In genomic region chr4:119240128-119240527, GRCh38 we compare ENCODE assay signal across 27 cellular contexts.
"Had no signal": no experiment of that assay in that cellular context is flagged by ENCODE, and none has a peak within 500 bp of the region (broad histone marks: within the 10 kb centered on the region; RNA-seq: fewer than 3 reads in every experiment).

No MANE protein-coding gene starts in this region.

- H3K4me3 Mint-ChIP-seq: activated B cell treated with CpG ODN at 0.5 μM for 24 hours; activated CD8-positive, alpha-beta T cell treated with anti-CD3 and anti-CD28 coated beads for 36 hours; activated naive CD4-positive, alpha-beta T cell treated with anti-CD3 and anti-CD28 coated beads for 36 hours; activated naive CD4-positive, alpha-beta T cell treated with anti-CD3 and anti-CD28 coated beads, Interleukin-2, amount 50 U/mL, for 24 hours; activated naive CD8-positive, alpha-beta T cell treated with anti-CD3 and anti-CD28 coated beads for 36 hours; activated naive CD8-positive, alpha-beta T cell treated with anti-CD3 and anti-CD28 coated beads, Interleukin-2, amount 50 U/mL, for 24 hours; activated T-cell treated with anti-CD3 and anti-CD28 coated beads, Interleukin-2, amount 50 U/mL, for 4 hours; activated T-helper 1 cell treated with anti-CD3 and anti-CD28 coated beads, Interleukin-12 subunit alpha, Interleukin-12 subunit beta, Interleukin-2, Interleukin-4 antibody, amounts not matched to agents 30 ng/mL and 10 ng/mL and 1 ng/mL, durations not matched to agents 14 hours and 24 hours and 36 hours; endodermal cell had no signal

- H3K4me1 ChIP-seq: colonic mucosa had no signal

- H3K36me3 ChIP-seq: colonic mucosa had no signal

- ATAC-seq: activated CD4-positive, CD25-positive, alpha-beta regulatory T cell treated with anti-CD3 and anti-CD28 coated beads, Interleukin-2, amount 50 U/mL, for 24 hours; activated CD8-positive, alpha-beta T cell treated with anti-CD3 and anti-CD28 coated beads for 36 hours; activated naive CD8-positive, alpha-beta T cell treated with anti-CD3 and anti-CD28 coated beads, Interleukin-2, amount 50 U/mL, for 24 hours; activated T-cell treated with anti-CD3 and anti-CD28 coated beads, Interleukin-2, amount 50 U/mL, for 4 hours; body of pancreas; foreskin keratinocyte; gastroesophageal sphincter had no signal

- H3K27me3 Mint-ChIP-seq: activated B cell treated with CpG ODN at 0.5 μM for 24 hours; activated CD8-positive, alpha-beta T cell treated with anti-CD3 and anti-CD28 coated beads for 36 hours; activated naive CD4-positive, alpha-beta T cell treated with anti-CD3 and anti-CD28 coated beads, Interleukin-2, amount 50 U/mL, for 24 hours; activated naive CD8-positive, alpha-beta T cell treated with anti-CD3 and anti-CD28 coated beads for 36 hours; activated naive CD8-positive, alpha-beta T cell treated with anti-CD3 and anti-CD28 coated beads, Interleukin-2, amount 50 U/mL, for 24 hours had no signal

- H3K9me3 ChIP-seq: adrenal gland, body of pancreas, colonic mucosa, esophagus muscularis mucosa, gastroesophageal sphincter had no signal

- H3K27ac ChIP-seq: adrenal gland, body of pancreas, colonic mucosa, esophagus muscularis mucosa, foreskin keratinocyte, gastroesophageal sphincter had no signal

- H3K27me3 ChIP-seq: adrenal gland, body of pancreas, colonic mucosa, esophagus muscularis mucosa, foreskin keratinocyte, gastroesophageal sphincter had no signal

- H3K27ac Mint-ChIP-seq: activated B cell treated with CpG ODN at 0.5 μM for 24 hours; activated CD8-positive, alpha-beta T cell treated with anti-CD3 and anti-CD28 coated beads for 36 hours; activated naive CD4-positive, alpha-beta T cell treated with anti-CD3 and anti-CD28 coated beads for 36 hours; activated naive CD4-positive, alpha-beta T cell treated with anti-CD3 and anti-CD28 coated beads, Interleukin-2, amount 50 U/mL, for 24 hours; activated naive CD8-positive, alpha-beta T cell treated with anti-CD3 and anti-CD28 coated beads for 36 hours; activated naive CD8-positive, alpha-beta T cell treated with anti-CD3 and anti-CD28 coated beads, Interleukin-2, amount 50 U/mL, for 24 hours; activated T-helper 1 cell treated with anti-CD3 and anti-CD28 coated beads, Interleukin-12 subunit alpha, Interleukin-12 subunit beta, Interleukin-2, Interleukin-4 antibody, amounts not matched to agents 30 ng/mL and 10 ng/mL and 1 ng/mL, durations not matched to agents 14 hours and 24 hours and 36 hours; activated T-helper 2 cell treated with anti-CD3 and anti-CD28 coated beads, Interferon-gamma antibody, Interleukin-2, Interleukin-4, amounts not matched to agents 10 μg/mL and 5 μg/mL and 100 μg/mL, durations not matched to agents 14 hours and 24 hours and 36 hours; endodermal cell had no signal

- DNase-seq: activated B cell treated with CpG ODN at 0.5 μM for 24 hours; activated CD4-positive, alpha-beta T cell treated with anti-CD3 and anti-CD28 coated beads for 48 hours; activated CD4-positive, alpha-beta T cell treated with anti-CD3 and anti-CD28 coated beads, Interleukin-2, amount 50 U/mL, for 1 hour; activated CD4-positive, alpha-beta T cell treated with anti-CD3 and anti-CD28 coated beads, Interleukin-2, amount 50 U/mL, for 48 hours; activated CD8-positive, alpha-beta memory T cell treated with anti-CD3 and anti-CD28 coated beads for 24 hours; activated CD8-positive, alpha-beta T cell treated with anti-CD3 and anti-CD28 coated beads for 36 hours; activated effector memory CD4-positive, alpha-beta T cell treated with anti-CD3 and anti-CD28 coated beads, Interleukin-2, amount 50 U/mL, for 16 hours; activated naive CD4-positive, alpha-beta T cell treated with anti-CD3 and anti-CD28 coated beads for 36 hours; activated naive CD8-positive, alpha-beta T cell treated with anti-CD3 and anti-CD28 coated beads for 36 hours; activated naive CD8-positive, alpha-beta T cell treated with anti-CD3 and anti-CD28 coated beads, Interleukin-2, amount 50 U/mL, for 24 hours; activated T-cell treated with anti-CD3 and anti-CD28 coated beads, Interleukin-2, amount 50 U/mL, for 4 hours; adrenal gland; amygdala; aorta; body of pancreas; caudate nucleus; colonic mucosa; effector memory CD4-positive, alpha-beta T cell; endodermal cell; foreskin keratinocyte; T-helper 2 cell had no signal

- H3K9me3 Mint-ChIP-seq: activated B cell treated with CpG ODN at 0.5 μM for 24 hours; activated CD8-positive, alpha-beta T cell treated with anti-CD3 and anti-CD28 coated beads for 36 hours; activated naive CD4-positive, alpha-beta T cell treated with anti-CD3 and anti-CD28 coated beads for 36 hours; activated naive CD4-positive, alpha-beta T cell treated with anti-CD3 and anti-CD28 coated beads, Interleukin-2, amount 50 U/mL, for 24 hours; activated naive CD8-positive, alpha-beta T cell treated with anti-CD3 and anti-CD28 coated beads for 36 hours; activated naive CD8-positive, alpha-beta T cell treated with anti-CD3 and anti-CD28 coated beads, Interleukin-2, amount 50 U/mL, for 24 hours; activated T-cell treated with anti-CD3 and anti-CD28 coated beads, Interleukin-2, amount 50 U/mL, for 4 hours; activated T-helper 1 cell treated with anti-CD3 and anti-CD28 coated beads, Interleukin-12 subunit alpha, Interleukin-12 subunit beta, Interleukin-2, Interleukin-4 antibody, amounts not matched to agents 30 ng/mL and 10 ng/mL and 1 ng/mL, durations not matched to agents 14 hours and 24 hours and 36 hours; activated T-helper 2 cell treated with anti-CD3 and anti-CD28 coated beads, Interferon-gamma antibody, Interleukin-2, Interleukin-4, amounts not matched to agents 10 μg/mL and 5 μg/mL and 100 μg/mL, durations not matched to agents 14 hours and 24 hours and 36 hours; endodermal cell had no signal

- H3K4me3 ChIP-seq: adrenal gland, body of pancreas, colonic mucosa, esophagus muscularis mucosa, gastroesophageal sphincter had no signal
